In genomic region chr9:86545085-86545484, GRCh38 we compare ENCODE assay signal across 19 cellular contexts.
DNase-seq lines count a peak whose midpoint lies in the region; ATAC-seq and TF ChIP-seq lines count a peak whose summit lies in the region.
"Had no signal": no experiment of that assay in that cellular context is flagged by ENCODE, and none has a peak within 500 bp of the region (broad histone marks: within the 10 kb centered on the region; RNA-seq: fewer than 3 reads in every experiment).

No MANE protein-coding gene starts in this region.

- CTCF ChIA-PET in HEK293 (lab: Yijun Ruan, JAX), result no interaction called here

- H3F3A ChIP-seq in MM.1S (ENCODE audit: insufficient read depth, low read length), result no peaks in the 10 kb centered on the region

- DNase-seq in AG10803 (ENCODE audit: low read depth), result peak; percentile 88
- peak; percentile 9 for DNase-seq in astrocyte of the hippocampus (ENCODE audit: low read depth, low spot score)
- DNase-seq in myocyte (ENCODE audit: low read depth), result peak; percentile 69
- DNase-seq in anterior cingulate cortex (lab: John Stamatoyannopoulos, UW), result no peak
- no peak for DNase-seq in hepatic stellate cell (ENCODE audit: low spot score)
- no peak for DNase-seq in MM.1S
- DNase-seq: CD4-positive, CD25-positive, alpha-beta regulatory T cell; HFFc6; KG1; NCI-H1105; NCI-H146; NCI-H2029; NCI-H226; NCI-H524; NCI-H82; Peyer's patch had no signal

- H3K36me3 ChIP-seq in HEK293 (ENCODE audit: control insufficient read depth in 2 of 2, insufficient read depth in 1 of 2, low read length in 2 of 2) (no peaks in the 10 kb centered on the region), MM.1S (replicated peaks; ENCODE audit: insufficient read depth, low read length) (no peaks in the 10 kb centered on the region)
- H3K36me3 ChIP-seq: Peyer's patch had no signal

- no peak for ATAC-seq in GM21786 (IDR thresholded peaks at IDR 0.05; ENCODE audit: unreplicated experiment)
- ATAC-seq: GM12878 had no signal

- TF ChIP-seq CTCF in AG10803 (conservative IDR thresholded peaks at IDR 0.05; ENCODE audit: low read length), result no peak
- TF ChIP-seq CTCF in HEK293 (tag by site-specific recombination; IDR thresholded peaks at IDR 0.05), result no peak
- TF ChIP-seq CTCF in MM.1S (IDR thresholded peaks at IDR 0.05; ENCODE audit: low read length), result no peak

- H3K27me3 ChIP-seq in MM.1S (replicated peaks; ENCODE audit: insufficient read depth, low read length), result no peaks in the 10 kb centered on the region
- H3K27me3 ChIP-seq: Peyer's patch had no signal

- H3K79me2 ChIP-seq in MM.1S (ENCODE audit: low read length), result no peaks in the 10 kb centered on the region

- H3K9me3 ChIP-seq in HEK293 (ENCODE audit: control insufficient read depth, insufficient read depth, low read depth, low read length) (no peaks in the 10 kb centered on the region), MM.1S (replicated peaks; ENCODE audit: insufficient read depth, low read length) (no peaks in the 10 kb centered on the region)
- H3K9me3 ChIP-seq: Peyer's patch had no signal

- no peak overlapping the region for H2AFZ ChIP-seq in MM.1S (ENCODE audit: low read length)

- H3K4me2 ChIP-seq in MM.1S (ENCODE audit: low read depth, low read length), result no peak overlapping the region

- H3K4me3 ChIP-seq in AG10803 (ENCODE audit: low read length), result no peak overlapping the region
- no peak overlapping the region for H3K4me3 ChIP-seq in HEK293 (ENCODE audit: low read depth, low read length)
- H3K4me3 ChIP-seq in MM.1S (ENCODE audit: low read length), result no peak overlapping the region
- H3K4me3 ChIP-seq: GM12878, Peyer's patch had no signal

- no peaks in the 10 kb centered on the region for H3K9me2 ChIP-seq in MM.1S (replicated peaks; ENCODE audit: insufficient read depth, low read length)

- no peaks in the 10 kb centered on the region for H4K20me1 ChIP-seq in MM.1S (ENCODE audit: insufficient read depth, low read length)

- no peak overlapping the region for H3K9ac ChIP-seq in MM.1S (ENCODE audit: low read length)

- H3K4me1 ChIP-seq in HEK293 (ENCODE audit: control insufficient read depth, insufficient read depth, low read length), result 0 out of 2 replicates have a peak, but pooled peaks cover 2% of the 10 kb centered on the region
- no peaks in the 10 kb centered on the region for H3K4me1 ChIP-seq in MM.1S (ENCODE audit: low read length)
- H3K4me1 ChIP-seq: Peyer's patch had no signal

- POLR2A ChIA-PET in HEK293 (lab: Yijun Ruan, JAX), result no interaction called here

- H3K27ac ChIP-seq in HEK293 (ENCODE audit: extremely low read depth, low read depth, low read length) (no peak overlapping the region), MM.1S (ENCODE audit: low read length) (no peak overlapping the region)
- H3K27ac ChIP-seq: Peyer's patch had no signal

TF ChIP-seq in HEK293, 187 proteins besides CTCF, POLR2A, EP300 and RAD21 (continues in another document):
- TF ChIP-seq HOXA7 (CRISPR knock-in tag; IDR thresholded peaks at IDR 0.05; ENCODE audit: borderline replicate concordance) (no peak), ZBTB26 (tag by site-specific recombination; optimal IDR thresholded peaks at IDR 0.05) (no peak), ZNF596 (tag by site-specific recombination; IDR thresholded peaks at IDR 0.05) (no peak), MEIS1 (CRISPR knock-in tag; IDR thresholded peaks at IDR 0.05; ENCODE audit: borderline replicate concordance) (no peak), ZNF394 (tag by site-specific recombination; IDR thresholded peaks at IDR 0.05; ENCODE audit: borderline replicate concordance) (no peak), ZNF24 (tag by site-specific recombination; IDR thresholded peaks at IDR 0.05) (no peak), ZNF623 (tag by site-specific recombination; IDR thresholded peaks at IDR 0.05) (no peak), ZSCAN30 (tag by site-specific recombination; IDR thresholded peaks at IDR 0.05) (0 out of 2 replicates have a peak, but pooled peaks have one; percentile 25), PRDM1 (tag by site-specific recombination; IDR thresholded peaks at IDR 0.05) (no peak), BCL11A (tag by site-specific recombination; IDR thresholded peaks at IDR 0.05; ENCODE audit: low read depth) (no peak), ZNF624 (tag by site-specific recombination; IDR thresholded peaks at IDR 0.05) (no peak), IKZF3 (tag by site-specific recombination; IDR thresholded peaks at IDR 0.05) (peak; percentile 66), PRDM6 (tag by site-specific recombination; IDR thresholded peaks at IDR 0.05) (peak; percentile 92), ZBTB21 (tag by site-specific recombination; IDR thresholded peaks at IDR 0.05) (no peak), ZSCAN23 (tag by site-specific recombination; IDR thresholded peaks at IDR 0.05) (no peak), ZNF621 (tag by site-specific recombination; IDR thresholded peaks at IDR 0.05) (no peak), ZNF521 (tag by site-specific recombination; IDR thresholded peaks at IDR 0.05) (no peak)
- TF ChIP-seq, protein P1, sequence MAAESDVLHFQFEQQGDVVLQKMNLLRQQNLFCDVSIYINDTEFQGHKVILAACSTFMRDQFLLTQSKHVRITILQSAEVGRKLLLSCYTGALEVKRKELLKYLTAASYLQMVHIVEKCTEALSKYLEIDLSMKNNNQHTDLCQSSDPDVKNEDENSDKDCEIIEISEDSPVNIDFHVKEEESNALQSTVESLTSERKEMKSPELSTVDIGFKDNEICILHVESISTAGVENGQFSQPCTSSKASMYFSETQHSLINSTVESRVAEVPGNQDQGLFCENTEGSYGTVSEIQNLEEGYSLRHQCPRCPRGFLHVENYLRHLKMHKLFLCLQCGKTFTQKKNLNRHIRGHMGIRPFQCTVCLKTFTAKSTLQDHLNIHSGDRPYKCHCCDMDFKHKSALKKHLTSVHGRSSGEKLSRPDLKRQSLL (tag by site-specific recombination; IDR thresholded peaks at IDR 0.05), result peak; percentile 17; the same call in 1 of the 2 replicates
- TF ChIP-seq, protein P2, sequence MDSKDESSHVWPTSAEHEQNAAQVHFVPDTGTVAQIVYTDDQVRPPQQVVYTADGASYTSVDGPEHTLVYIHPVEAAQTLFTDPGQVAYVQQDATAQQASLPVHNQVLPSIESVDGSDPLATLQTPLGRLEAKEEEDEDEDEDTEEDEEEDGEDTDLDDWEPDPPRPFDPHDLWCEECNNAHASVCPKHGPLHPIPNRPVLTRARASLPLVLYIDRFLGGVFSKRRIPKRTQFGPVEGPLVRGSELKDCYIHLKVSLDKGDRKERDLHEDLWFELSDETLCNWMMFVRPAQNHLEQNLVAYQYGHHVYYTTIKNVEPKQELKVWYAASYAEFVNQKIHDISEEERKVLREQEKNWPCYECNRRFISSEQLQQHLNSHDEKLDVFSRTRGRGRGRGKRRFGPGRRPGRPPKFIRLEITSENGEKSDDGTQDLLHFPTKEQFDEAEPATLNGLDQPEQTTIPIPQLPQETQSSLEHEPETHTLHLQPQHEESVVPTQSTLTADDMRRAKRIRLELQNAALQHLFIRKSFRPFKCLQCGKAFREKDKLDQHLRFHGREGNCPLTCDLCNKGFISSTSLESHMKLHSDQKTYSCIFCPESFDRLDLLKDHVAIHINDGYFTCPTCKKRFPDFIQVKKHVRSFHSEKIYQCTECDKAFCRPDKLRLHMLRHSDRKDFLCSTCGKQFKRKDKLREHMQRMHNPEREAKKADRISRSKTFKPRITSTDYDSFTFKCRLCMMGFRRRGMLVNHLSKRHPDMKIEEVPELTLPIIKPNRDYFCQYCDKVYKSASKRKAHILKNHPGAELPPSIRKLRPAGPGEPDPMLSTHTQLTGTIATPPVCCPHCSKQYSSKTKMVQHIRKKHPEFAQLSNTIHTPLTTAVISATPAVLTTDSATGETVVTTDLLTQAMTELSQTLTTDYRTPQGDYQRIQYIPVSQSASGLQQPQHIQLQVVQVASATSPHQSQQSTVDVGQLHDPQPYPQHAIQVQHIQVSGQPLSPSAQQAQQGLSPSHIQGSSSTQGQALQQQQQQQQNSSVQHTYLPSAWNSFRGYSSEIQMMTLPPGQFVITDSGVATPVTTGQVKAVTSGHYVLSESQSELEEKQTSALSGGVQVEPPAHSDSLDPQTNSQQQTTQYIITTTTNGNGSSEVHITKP (tag by site-specific recombination; IDR thresholded peaks at IDR 0.05), result no peak

Comparison
In these comparisons a context has a peak if more than half of its experiments do, and no peak if none do; other contexts are left out.
1. DNase-seq: peak in AG10803 (single experiment), astrocyte of the hippocampus (single experiment) and myocyte (single experiment); none in anterior cingulate cortex (0 of 58), hepatic stellate cell (single experiment) and MM.1S (single experiment).